Comparison of ENCODE assay signal across 10 cellular contexts in the genomic region with DNA sequence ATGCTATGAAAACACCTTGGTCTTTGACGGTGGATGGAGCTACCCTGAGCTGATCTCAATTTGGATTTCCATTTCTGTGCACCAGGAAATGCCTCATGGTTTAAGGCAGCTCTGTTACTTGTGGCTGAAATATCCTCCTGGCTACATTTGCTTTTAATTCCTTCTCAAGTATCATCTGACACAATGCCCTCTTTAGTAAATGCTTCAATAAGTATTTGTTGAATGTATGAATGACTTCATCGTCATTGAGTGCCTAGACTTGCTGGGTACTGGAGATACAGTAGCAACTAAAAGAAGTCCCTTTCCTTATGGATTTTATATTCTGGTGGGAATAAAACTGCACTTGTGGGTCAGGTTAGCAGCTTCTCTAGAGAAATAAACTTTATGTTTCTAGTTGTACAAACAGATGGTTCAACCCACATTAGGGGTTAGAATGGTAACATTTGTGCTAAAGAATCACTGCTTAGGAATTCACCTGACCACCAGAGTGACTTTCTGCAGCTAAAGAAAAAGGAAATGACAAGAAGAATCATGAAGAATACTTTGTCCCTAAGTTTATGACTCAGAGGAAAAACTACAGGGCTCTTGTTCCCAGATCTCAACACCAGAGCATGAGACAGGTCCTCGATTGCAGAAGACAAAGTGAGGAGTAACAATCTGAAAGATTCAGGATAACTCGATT. TPM values are rescaled to one million over a fixed set of nuclear protein-coding genes. Genes with fewer than 3 reads are reported as not detected.
DNase-seq lines count a peak whose midpoint lies in the region; ATAC-seq and TF ChIP-seq lines count a peak whose summit lies in the region.
"Had no signal": no experiment of that assay in that cellular context is flagged by ENCODE, and none has a peak within 500 bp of the region (broad histone marks: within the 10 kb centered on the region; RNA-seq: fewer than 3 reads in every experiment).

No MANE protein-coding gene starts in this region.

- WGBS in aorta, 2 donors: 72 to 75% methylated on average over 4 of the region's 4 CpGs

- ATAC-seq in GM18907 (IDR thresholded peaks at IDR 0.05; ENCODE audit: unreplicated experiment) (peak; percentile 49), aorta (ENCODE audit: low FRiP score) (no peak)
- ATAC-seq: gastroesophageal sphincter had no signal

- H3K27ac ChIP-seq in aorta (ENCODE audit: low read depth in 1 of 2, low read length in 2 of 2): no peak overlapping the region
- H3K27ac ChIP-seq: gastroesophageal sphincter had no signal

- H3K4me3 ChIP-seq in foreskin fibroblast (ENCODE audit: low read depth in 1 of 2, low read length in 2 of 2) (no peak overlapping the region), aorta (ENCODE audit: low read length in 2 of 2) (no peak overlapping the region)
- H3K4me3 ChIP-seq: gastroesophageal sphincter had no signal

- intact Hi-C loops in aorta (cut with DNase I): no loop called here

- DNase-seq in AG08395 (ENCODE audit: low spot score) (peak; percentile 74), SW 1271 (lab: John Stamatoyannopoulos, UW) (peak; percentile 15 to 78), foreskin fibroblast (peak; percentile 86), aorta (no peak), globus pallidus (ENCODE audit: low spot score) (no peak), NCI-H2171 (lab: John Stamatoyannopoulos, UW) (no peak), NOMO-1 treated with dmso at 0.1 percent for 144 hours (lab: John Stamatoyannopoulos, UW; ENCODE audit: unreplicated experiment) (no peak)
- DNase-seq: NCI-H1417 had no signal

- no peaks in the 10 kb centered on the region for H3K36me3 ChIP-seq in aorta (ENCODE audit: control insufficient read depth in 1 of 2, insufficient read depth in 2 of 2, low read length in 1 of 2)
- H3K36me3 ChIP-seq: gastroesophageal sphincter had no signal

- H3K9me3 ChIP-seq in aorta (ENCODE audit: control insufficient read depth, low read length): peaks cover 8% of the 10 kb centered on the region

- no peak for TF ChIP-seq CTCF in foreskin fibroblast (IDR thresholded peaks at IDR 0.05; ENCODE audit: low read depth, low read length)

- no peaks in the 10 kb centered on the region for H3K4me1 ChIP-seq in aorta (ENCODE audit: control insufficient read depth in 1 of 2, insufficient read depth in 2 of 2, low read length in 2 of 2)
- H3K4me1 ChIP-seq: gastroesophageal sphincter had no signal

- H3K27me3 ChIP-seq in aorta (ENCODE audit: control insufficient read depth in 1 of 2, insufficient read depth in 2 of 2, low read length in 1 of 2): no peaks in the 10 kb centered on the region

RNA-seq across cellular contexts. Expression of gene SMNDC1, which starts 21.8 kb away (rescaled TPM):
- total RNA-seq in aorta: 10 to 100 TPM; 31.9 to 34.2 TPM
- 10 to 100 TPM; 18.2 to 19.0 TPM for polyA plus RNA-seq in aorta

Comparison
In these comparisons a context has a peak if more than half of its experiments do, and no peak if none do; other contexts are left out.
1. DNase-seq: peak in AG08395 (single experiment), SW 1271 (2 of 2) and foreskin fibroblast (2 of 2); none in aorta (0 of 2), globus pallidus (single experiment), NCI-H2171 (single experiment) and NOMO-1 treated with dmso at 0.1 percent for 144 hours (single experiment).